ENCODE assay signal across 8 cellular contexts in genomic region chr3:52299815-52300611, GRCh38. TPM values are rescaled to one million over a fixed set of nuclear protein-coding genes. Genes with fewer than 3 reads are reported as not detected.
DNase-seq lines count a peak whose midpoint lies in the region; FAIRE-seq and TF ChIP-seq lines count a peak whose summit lies in the region.

No MANE protein-coding gene starts in this region.

- intact Hi-C loops in CD14-positive monocyte (cut with micrococcal nuclease): no loop called here

- H3K4me3 ChIP-seq in HL-60 (replicated peaks; ENCODE audit: insufficient read depth, low read length) (no peak overlapping the region), astrocyte (ENCODE audit: insufficient read depth, low read depth, low read length) (no peak overlapping the region)

- H3K79me2 ChIP-seq in astrocyte (ENCODE audit: insufficient read depth, low read length): no peaks in the 10 kb centered on the region

- H3K27me3 ChIP-seq in HL-60 (ENCODE audit: insufficient read depth, poor library complexity, severe bottlenecking): no peaks in the 10 kb centered on the region
- H3K27me3 ChIP-seq in astrocyte (ENCODE audit: insufficient read depth, low read length): no peaks in the 10 kb centered on the region

- no peaks in the 10 kb centered on the region for H4K20me1 ChIP-seq in astrocyte (ENCODE audit: insufficient read depth, low read length)

- peak overlapping the region; percentile 10 for H3K9ac ChIP-seq in astrocyte (ENCODE audit: low read length)

- H3K27ac ChIP-seq in HL-60 (replicated peaks): no peak overlapping the region; the same call in 1 of the 2 replicates
- H3K27ac ChIP-seq in astrocyte (ENCODE audit: low read depth, low read length): no peak overlapping the region

- H3K9me3 Mint-ChIP-seq in CD14-positive monocyte (no peaks in the 10 kb centered on the region), astrocyte (ENCODE audit: unreplicated experiment) (no peaks in the 10 kb centered on the region)

- DNase-seq in CD14-positive monocyte (ENCODE audit: low spot score): peak; percentile 69
- DNase-seq in HL-60 (ENCODE audit: low read depth in 1 of 2, low spot score in 1 of 2): peak in 1 of 2 experiments; percentile 79
- peak; percentile 24 for DNase-seq in astrocyte (ENCODE audit: low read depth)
- DNase-seq in kidney tubule cell (ENCODE audit: low spot score): peak; percentile 45
- DNase-seq in stimulated activated CD4-positive, alpha-beta T cell treated with anti-CD3 and anti-CD28 coated beads, Interleukin-4, amount 100 ng/mL, for 4 hours: no peak
- no peak for DNase-seq in activated effector memory CD4-positive, alpha-beta T cell treated with anti-CD3 and anti-CD28 coated beads, Interleukin-2, amount 50 U/mL, for 16 hours
- DNase-seq in NCI-H510A treated with DMSO at 0.1 percent for 48 hours (lab: John Stamatoyannopoulos, UW): no peak
- DNase-seq in middle frontal gyrus (ENCODE audit: extremely low spot score, low spot score): no peak

- peaks cover 30% of the 10 kb centered on the region for H3K4me1 Mint-ChIP-seq in CD14-positive monocyte
- H3K4me1 Mint-ChIP-seq in astrocyte (ENCODE audit: low read depth, unreplicated experiment): peaks cover 21% of the 10 kb centered on the region

- peaks cover 20% of the 10 kb centered on the region for H3K4me1 ChIP-seq in astrocyte (ENCODE audit: insufficient read depth, low read length)

- no peaks in the 10 kb centered on the region for H3K36me3 ChIP-seq in astrocyte (ENCODE audit: insufficient read depth, low read length)

- H3K27me3 Mint-ChIP-seq in CD14-positive monocyte (ENCODE audit: low read depth in 3 of 3) (peaks cover 12 to 23% (median 14%) of the 10 kb centered on the region in 3 donors), astrocyte (ENCODE audit: low read depth, unreplicated experiment) (peaks cover 12% of the 10 kb centered on the region)

- no peaks in the 10 kb centered on the region for H3K9me3 ChIP-seq in astrocyte (ENCODE audit: insufficient read depth, low read depth, low read length)

- H2AFZ ChIP-seq in astrocyte (ENCODE audit: low read depth, low read length): no peak overlapping the region

- peak overlapping the region; percentile 33 for H3K4me2 ChIP-seq in astrocyte (ENCODE audit: low read length)

- FAIRE-seq in astrocyte (lab: Jason Lieb, UNC): no peak

- peaks cover 31 to 40% of the 10 kb centered on the region in 2 donors for H3K36me3 Mint-ChIP-seq in CD14-positive monocyte
- H3K36me3 Mint-ChIP-seq in astrocyte (ENCODE audit: low read depth, unreplicated experiment): peaks cover 8% of the 10 kb centered on the region

- H3K27ac Mint-ChIP-seq in CD14-positive monocyte (peak overlapping the region in 4 of 7 donors; percentile 18 to 83 (median 74)), astrocyte (ENCODE audit: unreplicated experiment) (peak overlapping the region; percentile 85)

- H3K4me3 Mint-ChIP-seq in CD14-positive monocyte (no peak overlapping the region), astrocyte (ENCODE audit: unreplicated experiment) (peak overlapping the region; percentile 62)

- TF ChIP-seq CTCF in CD14-positive monocyte (IDR thresholded peaks at IDR 0.05) (peak; percentile 46), HL-60 (IDR thresholded peaks at IDR 0.05; ENCODE audit: insufficient read depth, low read length) (peak; percentile 22), astrocyte (IDR thresholded peaks at IDR 0.05; ENCODE audit: insufficient read depth, low read depth, low read length) (no peak)

RNA-seq across cellular contexts. Expression of gene GLYCTK, which starts 12.4 kb away (rescaled TPM):
- 1 to 10 TPM; 8.3 to 8.4 TPM for polyA plus RNA-seq in CD14-positive monocyte
- total RNA-seq in astrocyte: 4.8 and 5.2 TPM in 2 replicates

RNA-seq across cellular contexts. Expression of gene DNAH1, which starts 16.1 kb away (rescaled TPM):
- polyA plus RNA-seq in CD14-positive monocyte: under 1 TPM; 0.15 to 0.25 TPM
- 2.2 and 2.3 TPM in 2 replicates for total RNA-seq in astrocyte

RNA-seq across cellular contexts. Expression of gene WDR82, which starts 21.6 kb away (rescaled TPM):
- 10 to 100 TPM; 27.3 to 33.4 TPM for polyA plus RNA-seq in CD14-positive monocyte
- 57.4 and 59.7 TPM in 2 replicates for total RNA-seq in astrocyte

RNA-seq across cellular contexts. Expression of gene PPM1M, which starts 54.5 kb away (rescaled TPM):
- polyA plus RNA-seq in CD14-positive monocyte: 100 to 1,000 TPM in 1 of 2 donors, 10 to 100 TPM in 1; 92.8 to 120 TPM
- total RNA-seq in astrocyte: 8.9 and 9.1 TPM in 2 replicates

Comparison
In these comparisons a context has a peak if more than half of its experiments do, and no peak if none do; other contexts are left out.
1. DNase-seq: peak in CD14-positive monocyte (single experiment), astrocyte (single experiment) and kidney tubule cell (single experiment); none in stimulated activated CD4-positive, alpha-beta T cell treated with anti-CD3 and anti-CD28 coated beads, Interleukin-4, amount 100 ng/mL, for 4 hours (0 of 2), activated effector memory CD4-positive, alpha-beta T cell treated with anti-CD3 and anti-CD28 coated beads, Interleukin-2, amount 50 U/mL, for 16 hours (single experiment), NCI-H510A treated with DMSO at 0.1 percent for 48 hours (single experiment) and middle frontal gyrus (single experiment).